ENCODE assay signal across 1 cellular context in the genomic region with DNA sequence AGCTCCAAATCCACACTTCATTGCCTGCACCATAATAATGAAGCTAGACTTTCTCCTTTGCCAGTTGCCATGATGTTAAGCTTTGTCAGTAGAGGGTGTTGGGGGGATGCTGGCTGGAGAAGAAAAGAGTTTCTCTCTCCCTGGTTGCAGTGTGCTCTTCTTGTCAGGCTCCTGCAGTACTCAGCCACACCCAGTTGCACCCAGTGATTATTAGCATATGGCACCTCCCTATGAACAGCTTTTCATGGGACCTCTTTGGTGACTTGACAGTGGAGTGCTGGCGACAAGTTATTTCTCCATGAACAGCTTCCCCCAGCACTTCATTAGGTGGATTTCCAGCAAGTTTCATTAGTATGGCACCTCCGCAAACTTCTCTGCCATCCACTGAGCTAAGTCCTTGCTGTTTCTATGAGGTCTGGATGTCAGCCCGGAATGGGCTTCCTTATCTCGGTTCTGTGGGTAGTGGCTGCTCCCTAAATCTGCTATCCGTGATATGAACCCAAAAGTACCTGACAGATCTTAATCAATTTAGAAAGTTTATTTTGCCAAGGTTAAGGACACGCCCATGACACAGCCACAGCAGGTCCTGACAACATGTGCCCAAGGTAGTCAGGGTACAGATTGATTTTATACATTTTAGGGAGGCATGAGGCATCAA.
TF ChIP-seq lines count a peak whose summit lies in the region.

No MANE protein-coding gene starts in this region.

TF ChIP-seq in H1, 55 proteins besides CTCF, POLR2A, EP300 and RAD21:
- TF ChIP-seq BACH1 (IDR thresholded peaks at IDR 0.05; ENCODE audit: low read length) = no peak
- no peak for TF ChIP-seq RNF2 (IDR thresholded peaks at IDR 0.05; ENCODE audit: borderline replicate concordance, low read depth, low read length, missing control alignments, poor library complexity, severe bottlenecking)
- TF ChIP-seq TEAD4 (IDR thresholded peaks at IDR 0.05; ENCODE audit: low read depth, low read length) = no peak
- TF ChIP-seq CEBPB (IDR thresholded peaks at IDR 0.05; ENCODE audit: low read depth, low read length) = no peak
- no peak for TF ChIP-seq TAF1 (IDR thresholded peaks at IDR 0.05; ENCODE audit: low read depth, low read length)
- TF ChIP-seq BCL11A (IDR thresholded peaks at IDR 0.05; ENCODE audit: low read depth in 2 of 2, low read length in 2 of 2) = no peak
- no peak for TF ChIP-seq KDM5A (IDR thresholded peaks at IDR 0.05; ENCODE audit: low read length)
- TF ChIP-seq JUND (IDR thresholded peaks at IDR 0.05; ENCODE audit: low read length) = no peak
- TF ChIP-seq TAF7 (optimal IDR thresholded peaks at IDR 0.05; ENCODE audit: borderline replicate concordance, low read depth, low read length) = no peak
- TF ChIP-seq SP4 (IDR thresholded peaks at IDR 0.05; ENCODE audit: low read length) = no peak
- TF ChIP-seq CHD2 (IDR thresholded peaks at IDR 0.05; ENCODE audit: low read length) = no peak
- no peak for TF ChIP-seq SIN3A (conservative IDR thresholded peaks at IDR 0.05 in 1 of 2, IDR thresholded peaks at IDR 0.05 in 1 of 2; ENCODE audit: low read depth in 1 of 2, low read length in 2 of 2)
- TF ChIP-seq RFX5 (IDR thresholded peaks at IDR 0.05; ENCODE audit: borderline replicate concordance, low read depth, low read length) = no peak
- no peak for TF ChIP-seq POLR2AphosphoS5 (IDR thresholded peaks at IDR 0.05; ENCODE audit: low read depth, low read length)
- no peak for TF ChIP-seq SP1 (IDR thresholded peaks at IDR 0.05; ENCODE audit: low read depth, low read length)
